Comparison of ENCODE assay signal across 16 cellular contexts in the genomic region with DNA sequence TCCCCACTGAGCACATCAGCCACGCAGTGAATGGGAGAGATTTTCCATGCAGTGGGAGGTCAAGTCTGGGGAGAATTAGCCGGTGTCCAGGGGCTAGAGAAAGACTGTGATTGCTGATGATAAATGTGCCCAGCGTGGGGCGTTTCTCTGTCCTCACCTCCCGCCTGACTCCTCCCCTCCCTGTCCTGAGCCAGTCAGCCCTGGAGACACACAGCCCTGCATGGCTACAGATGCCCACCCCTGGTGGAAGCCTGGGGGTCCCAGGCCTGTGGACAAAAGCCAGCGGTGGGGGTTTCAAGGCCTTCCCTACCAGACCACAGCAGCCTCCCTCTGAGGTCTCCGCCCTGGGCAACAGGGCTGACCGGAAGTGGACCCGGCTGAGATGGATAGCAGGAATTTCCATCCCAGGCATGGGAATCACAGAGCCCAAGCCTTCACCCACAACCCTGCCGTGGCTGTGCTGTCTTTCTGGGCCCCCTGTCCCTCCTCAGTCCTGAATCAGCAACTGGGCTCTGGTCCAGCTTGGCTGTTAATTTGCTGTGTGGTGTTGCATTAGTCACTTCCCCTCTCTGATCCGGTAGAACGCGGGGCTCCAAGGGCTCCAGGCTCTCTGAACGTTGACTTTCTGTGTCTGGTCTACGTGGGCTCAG. TPM values are rescaled to one million over a fixed set of nuclear protein-coding genes. Genes with fewer than 3 reads are reported as not detected.
DNase-seq lines count a peak whose midpoint lies in the region; ATAC-seq, FAIRE-seq and TF ChIP-seq lines count a peak whose summit lies in the region.
"Had no signal": no experiment of that assay in that cellular context is flagged by ENCODE, and none has a peak within 500 bp of the region (broad histone marks: within the 10 kb centered on the region; RNA-seq: fewer than 3 reads in every experiment).

No MANE protein-coding gene starts in this region.

- no peak for ATAC-seq in GM21447 (IDR thresholded peaks at IDR 0.05; ENCODE audit: unreplicated experiment)
- ATAC-seq: activated T-cell treated with anti-CD3 and anti-CD28 coated beads, Interleukin-2, amount 50 U/mL, for 4 hours had no signal

- no peak overlapping the region for H3K27ac ChIP-seq in kidney (ENCODE audit: low read depth in 2 of 2, low read length in 2 of 2)
- H3K27ac ChIP-seq: esophagus squamous epithelium, KMS-11, SJSA1 had no signal

- H3K4me1 ChIP-seq in kidney (ENCODE audit: control insufficient read depth in 1 of 2, insufficient read depth in 1 of 2, low read depth in 1 of 2, low read length in 2 of 2): peaks cover 0 to 11% of the 10 kb centered on the region in 2 donors

- no peak for FAIRE-seq in kidney (lab: Jason Lieb, UNC)
- FAIRE-seq: islet of Langerhans had no signal

- H3K36me3 ChIP-seq in kidney (ENCODE audit: control insufficient read depth in 1 of 2, insufficient read depth in 2 of 2, low read length in 2 of 2): no peaks in the 10 kb centered on the region
- H3K36me3 ChIP-seq: esophagus squamous epithelium, SJSA1 had no signal

- H3K9me3 ChIP-seq in kidney (ENCODE audit: control insufficient read depth in 1 of 2, low read length in 2 of 2): no peaks in the 10 kb centered on the region
- H3K9me3 ChIP-seq: esophagus squamous epithelium, SJSA1 had no signal

- H3K4me3 ChIP-seq in kidney (ENCODE audit: low read length in 2 of 2): no peak overlapping the region
- H3K4me3 ChIP-seq: esophagus squamous epithelium, SJSA1 had no signal

- no peak for TF ChIP-seq CTCF in kidney (IDR thresholded peaks at IDR 0.05; ENCODE audit: borderline replicate concordance, extremely low read depth, insufficient read depth)

- peak; percentile 66 for DNase-seq in AG08396 (ENCODE audit: low spot score)
- DNase-seq in HK-2 (ENCODE audit: unreplicated experiment): peak; percentile 23
- peak; percentile 60 for DNase-seq in astrocyte of the hippocampus (ENCODE audit: low read depth, low spot score)
- DNase-seq in kidney: peak; percentile 56
- DNase-seq in activated CD4-positive, alpha-beta T cell treated with anti-CD3 and anti-CD28 coated beads for 48 hours: no peak
- no peak for DNase-seq in DMS 273 (lab: John Stamatoyannopoulos, UW; ENCODE audit: unreplicated experiment)
- no peak for DNase-seq in DMS53 treated with DMSO at 0.1 percent for 48 hours (lab: John Stamatoyannopoulos, UW; ENCODE audit: unreplicated experiment)
- DNase-seq: activated T-cell treated with anti-CD3 and anti-CD28 coated beads, Interleukin-2, amount 50 U/mL, for 4 hours; CD4-positive, alpha-beta T cell; esophagus squamous epithelium; GOT3; naive B cell had no signal

- intact Hi-C loops in kidney (cut with DNase I): no loop called here

- H3K9ac ChIP-seq in kidney (ENCODE audit: low read length in 2 of 2): no peak overlapping the region
- H3K9ac ChIP-seq: KMS-11 had no signal

RNA-seq across cellular contexts. Expression of a gene that starts 46.8 kb away (rescaled TPM):
- total RNA-seq in kidney: 5.3 TPM
- 5.7 TPM for polyA plus RNA-seq in kidney (ENCODE audit: insufficient read depth, low read depth, low replicate concordance)

RNA-seq across cellular contexts. Expression of a gene that starts 59.9 kb away (rescaled TPM):
- 22.6 TPM for total RNA-seq in kidney
- 5.5 TPM for polyA plus RNA-seq in kidney (ENCODE audit: insufficient read depth, low read depth, low replicate concordance)

Comparison
In these comparisons a context has a peak if more than half of its experiments do, and no peak if none do; other contexts are left out.
1. DNase-seq: peak in AG08396 (single experiment), HK-2 (single experiment), astrocyte of the hippocampus (single experiment) and kidney (single experiment); none in activated CD4-positive, alpha-beta T cell treated with anti-CD3 and anti-CD28 coated beads for 48 hours (single experiment), DMS 273 (single experiment) and DMS53 treated with DMSO at 0.1 percent for 48 hours (single experiment).